1 cellular context compared by ENCODE assay signal in the genomic region with DNA sequence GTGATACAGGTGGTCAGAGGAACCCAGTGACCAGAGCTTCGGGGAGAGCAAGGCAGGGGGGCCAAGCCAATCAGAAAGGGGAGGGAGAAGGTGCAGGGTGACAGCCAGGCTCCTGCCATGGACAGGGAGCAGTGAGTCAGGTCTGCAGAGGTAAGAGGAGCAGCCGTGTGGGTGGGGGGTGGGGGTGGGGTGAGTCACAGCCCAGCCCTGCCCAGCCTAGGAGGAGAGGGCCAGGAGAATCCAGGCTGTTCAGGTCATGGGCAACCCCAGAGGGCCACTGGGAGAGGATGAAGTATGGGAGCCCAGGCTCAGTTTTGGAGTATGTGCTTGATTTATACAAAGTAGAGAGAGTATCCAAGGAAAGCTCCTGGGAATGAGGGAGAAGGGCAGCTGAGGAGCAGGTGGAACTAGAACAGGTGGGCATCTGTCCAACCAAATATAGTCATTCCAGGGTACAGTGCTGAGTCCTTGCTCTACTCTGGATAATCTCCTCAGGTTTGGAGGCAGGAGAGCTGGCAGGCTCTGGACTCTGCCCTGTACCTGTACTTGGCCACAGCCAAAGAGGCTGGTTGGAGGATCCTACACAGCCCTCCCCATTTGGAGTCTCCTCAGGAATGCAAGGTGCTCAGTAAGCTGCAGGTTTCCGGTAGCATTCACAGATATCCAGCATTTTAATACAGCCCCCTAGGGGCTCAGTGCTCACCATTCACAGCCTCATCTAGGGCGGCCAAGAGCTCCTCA.
TF ChIP-seq lines count a peak whose summit lies in the region.

No MANE protein-coding gene starts in this region.

TF ChIP-seq in HepG2, 621 proteins besides CTCF, POLR2A, EP300 and RAD21:
- TF ChIP-seq, protein P1, sequence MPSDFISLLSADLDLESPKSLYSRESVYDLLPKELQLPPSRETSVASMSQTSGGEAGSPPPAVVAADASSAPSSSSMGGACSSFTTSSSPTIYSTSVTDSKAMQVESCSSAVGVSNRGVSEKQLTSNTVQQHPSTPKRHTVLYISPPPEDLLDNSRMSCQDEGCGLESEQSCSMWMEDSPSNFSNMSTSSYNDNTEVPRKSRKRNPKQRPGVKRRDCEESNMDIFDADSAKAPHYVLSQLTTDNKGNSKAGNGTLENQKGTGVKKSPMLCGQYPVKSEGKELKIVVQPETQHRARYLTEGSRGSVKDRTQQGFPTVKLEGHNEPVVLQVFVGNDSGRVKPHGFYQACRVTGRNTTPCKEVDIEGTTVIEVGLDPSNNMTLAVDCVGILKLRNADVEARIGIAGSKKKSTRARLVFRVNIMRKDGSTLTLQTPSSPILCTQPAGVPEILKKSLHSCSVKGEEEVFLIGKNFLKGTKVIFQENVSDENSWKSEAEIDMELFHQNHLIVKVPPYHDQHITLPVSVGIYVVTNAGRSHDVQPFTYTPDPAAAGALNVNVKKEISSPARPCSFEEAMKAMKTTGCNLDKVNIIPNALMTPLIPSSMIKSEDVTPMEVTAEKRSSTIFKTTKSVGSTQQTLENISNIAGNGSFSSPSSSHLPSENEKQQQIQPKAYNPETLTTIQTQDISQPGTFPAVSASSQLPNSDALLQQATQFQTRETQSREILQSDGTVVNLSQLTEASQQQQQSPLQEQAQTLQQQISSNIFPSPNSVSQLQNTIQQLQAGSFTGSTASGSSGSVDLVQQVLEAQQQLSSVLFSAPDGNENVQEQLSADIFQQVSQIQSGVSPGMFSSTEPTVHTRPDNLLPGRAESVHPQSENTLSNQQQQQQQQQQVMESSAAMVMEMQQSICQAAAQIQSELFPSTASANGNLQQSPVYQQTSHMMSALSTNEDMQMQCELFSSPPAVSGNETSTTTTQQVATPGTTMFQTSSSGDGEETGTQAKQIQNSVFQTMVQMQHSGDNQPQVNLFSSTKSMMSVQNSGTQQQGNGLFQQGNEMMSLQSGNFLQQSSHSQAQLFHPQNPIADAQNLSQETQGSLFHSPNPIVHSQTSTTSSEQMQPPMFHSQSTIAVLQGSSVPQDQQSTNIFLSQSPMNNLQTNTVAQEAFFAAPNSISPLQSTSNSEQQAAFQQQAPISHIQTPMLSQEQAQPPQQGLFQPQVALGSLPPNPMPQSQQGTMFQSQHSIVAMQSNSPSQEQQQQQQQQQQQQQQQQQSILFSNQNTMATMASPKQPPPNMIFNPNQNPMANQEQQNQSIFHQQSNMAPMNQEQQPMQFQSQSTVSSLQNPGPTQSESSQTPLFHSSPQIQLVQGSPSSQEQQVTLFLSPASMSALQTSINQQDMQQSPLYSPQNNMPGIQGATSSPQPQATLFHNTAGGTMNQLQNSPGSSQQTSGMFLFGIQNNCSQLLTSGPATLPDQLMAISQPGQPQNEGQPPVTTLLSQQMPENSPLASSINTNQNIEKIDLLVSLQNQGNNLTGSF (CRISPR knock-in tag; IDR thresholded peaks at IDR 0.05) = no peak
- TF ChIP-seq, protein P2, sequence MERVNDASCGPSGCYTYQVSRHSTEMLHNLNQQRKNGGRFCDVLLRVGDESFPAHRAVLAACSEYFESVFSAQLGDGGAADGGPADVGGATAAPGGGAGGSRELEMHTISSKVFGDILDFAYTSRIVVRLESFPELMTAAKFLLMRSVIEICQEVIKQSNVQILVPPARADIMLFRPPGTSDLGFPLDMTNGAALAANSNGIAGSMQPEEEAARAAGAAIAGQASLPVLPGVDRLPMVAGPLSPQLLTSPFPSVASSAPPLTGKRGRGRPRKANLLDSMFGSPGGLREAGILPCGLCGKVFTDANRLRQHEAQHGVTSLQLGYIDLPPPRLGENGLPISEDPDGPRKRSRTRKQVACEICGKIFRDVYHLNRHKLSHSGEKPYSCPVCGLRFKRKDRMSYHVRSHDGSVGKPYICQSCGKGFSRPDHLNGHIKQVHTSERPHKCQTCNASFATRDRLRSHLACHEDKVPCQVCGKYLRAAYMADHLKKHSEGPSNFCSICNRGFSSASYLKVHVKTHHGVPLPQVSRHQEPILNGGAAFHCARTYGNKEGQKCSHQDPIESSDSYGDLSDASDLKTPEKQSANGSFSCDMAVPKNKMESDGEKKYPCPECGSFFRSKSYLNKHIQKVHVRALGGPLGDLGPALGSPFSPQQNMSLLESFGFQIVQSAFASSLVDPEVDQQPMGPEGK (CRISPR knock-in tag; IDR thresholded peaks at IDR 0.05) = 0 out of 2 replicates have a peak, but pooled peaks have one; percentile 14
- TF ChIP-seq FOSL2 (CRISPR knock-in tag; IDR thresholded peaks at IDR 0.05) = peak; percentile 72
